19 cellular contexts compared by ENCODE assay signal in genomic region chr5:149108651-149109280, GRCh38. TPM values are rescaled to one million over a fixed set of nuclear protein-coding genes. Genes with fewer than 3 reads are reported as not detected.
DNase-seq lines count a peak whose midpoint lies in the region; ATAC-seq, FAIRE-seq and TF ChIP-seq lines count a peak whose summit lies in the region.
"Had no signal": no experiment of that assay in that cellular context is flagged by ENCODE, and none has a peak within 500 bp of the region (broad histone marks: within the 10 kb centered on the region; RNA-seq: fewer than 3 reads in every experiment).

No MANE protein-coding gene starts in this region.

- no peak for TF ChIP-seq CTCF in bronchial epithelial cell (IDR thresholded peaks at IDR 0.05; ENCODE audit: insufficient read depth, low read length, severe bottlenecking)

- in situ Hi-C loops in GM23248 (cut with MboI): loop anchor here (25.0 kb wide), 2 partner anchors 671 to 921 kb away; no protein-coding TSS in a partner anchor

- 72 to 80% methylated on average over 2 of the region's 2 CpGs for WGBS in GM23248 (ENCODE audit: low coverage in 1 of 2, low lambda C conversion rate in 2 of 2, missing lambda C conversion rate in 2 of 2), 2 experiments

- H3K9me2 ChIP-seq in GM23248 (ENCODE audit: insufficient read depth): no peaks in the 10 kb centered on the region

- H2AFZ ChIP-seq in GM23248: no peak overlapping the region

- H3K27ac ChIP-seq in GM23248 (peak overlapping the region; percentile 18), SJCRH30 (no peak overlapping the region)

- H3K36me3 ChIP-seq in GM23248 (ENCODE audit: low read depth) (no peaks in the 10 kb centered on the region), bronchial epithelial cell (ENCODE audit: control insufficient read depth, insufficient read depth, low read length) (no peaks in the 10 kb centered on the region), SJCRH30 (no peaks in the 10 kb centered on the region)

- H3K4me3 ChIP-seq in GM23248: no peak overlapping the region
- no peak overlapping the region for H3K4me3 ChIP-seq in bronchial epithelial cell (ENCODE audit: low read depth, low read length)
- H3K4me3 ChIP-seq in SJCRH30: no peak overlapping the region

- no peak for ATAC-seq in HG02623 (IDR thresholded peaks at IDR 0.05; ENCODE audit: unreplicated experiment)
- ATAC-seq: HCT116, HepG2 had no signal

- H3K4me1 ChIP-seq in GM23248 (ENCODE audit: insufficient read depth): peaks cover 9% of the 10 kb centered on the region
- no peaks in the 10 kb centered on the region for H3K4me1 ChIP-seq in SJCRH30

- H3K4me2 ChIP-seq in GM23248 (ENCODE audit: unreplicated experiment): no peak overlapping the region

- peak; percentile 65 for DNase-seq in GM23248
- DNase-seq in bronchial epithelial cell (ENCODE audit: low read depth): no peak
- peak; percentile 9 for DNase-seq in kidney tubule cell (ENCODE audit: low spot score)
- no peak for DNase-seq in SJCRH30
- DNase-seq in cerebellar cortex (ENCODE audit: low spot score): no peak
- DNase-seq in amniotic stem cell (lab: John Stamatoyannopoulos, UW): no peak
- DNase-seq: GF-D8, GOT3, KG1, MV-4-11, NCI-H187 treated with DMSO at 0.1 percent for 48 hours, NCI-H345, NCI-H524 treated with DMSO at 0.1 percent for 48 hours, RPMI8226, SHP77 treated with DMSO at 0.1 percent for 48 hours had no signal

- H3K9me3 ChIP-seq in GM23248 (ENCODE audit: low read depth): no peaks in the 10 kb centered on the region
- no peaks in the 10 kb centered on the region for H3K9me3 ChIP-seq in SJCRH30 (replicated peaks)

- H3K9ac ChIP-seq in GM23248: no peak overlapping the region

- peaks cover 15% of the 10 kb centered on the region for H3F3A ChIP-seq in GM23248 (ENCODE audit: insufficient read depth)

- no peaks in the 10 kb centered on the region for H3K79me2 ChIP-seq in GM23248 (ENCODE audit: insufficient read depth)

- no peaks in the 10 kb centered on the region for H4K20me1 ChIP-seq in GM23248 (ENCODE audit: insufficient read depth)

- FAIRE-seq in bronchial epithelial cell (lab: Jason Lieb, UNC): peak; percentile 13
- FAIRE-seq: GM12891, HepG2 had no signal

- no peaks in the 10 kb centered on the region for H3K27me3 ChIP-seq in GM23248 (replicated peaks; ENCODE audit: insufficient read depth)
- no peaks in the 10 kb centered on the region for H3K27me3 ChIP-seq in bronchial epithelial cell (ENCODE audit: control insufficient read depth, insufficient read depth, low read length)
- no peaks in the 10 kb centered on the region for H3K27me3 ChIP-seq in SJCRH30

RNA-seq across cellular contexts. Expression of gene ABLIM3, which starts 32.5 kb away (rescaled TPM):
- total RNA-seq in GM23248 (2014; rRNA removed; shearing (Covaris generic)): 5.6 and 7.9 TPM in 2 replicates
- polyA plus RNA-seq in GM23248 (2016; fragmentation: Nextera tagmentation; extraction: Ambion mirVana): 11.4 and 11.7 TPM in 2 replicates
- total RNA-seq in bronchial epithelial cell: 3.7 and 7.2 TPM in 2 replicates
- 0.10 and 0.33 TPM in 2 replicates for total RNA-seq in SJCRH30 (2014; rRNA removed; shearing (Covaris generic))

RNA-seq across cellular contexts. Expression of gene SH3TC2, which starts 45.9 kb away (rescaled TPM):
- total RNA-seq in GM23248 (2014; rRNA removed; shearing (Covaris generic)): 1.1 and 1.5 TPM in 2 replicates
- 0.22 and 0.88 TPM in 2 replicates for polyA plus RNA-seq in GM23248 (2016; fragmentation: Nextera tagmentation; extraction: Ambion mirVana)
- 4.0 and 4.7 TPM in 2 replicates for total RNA-seq in bronchial epithelial cell
- total RNA-seq in SJCRH30 (2014; rRNA removed; shearing (Covaris generic)): 11.8 and 14.1 TPM in 2 replicates

Comparison
In these comparisons a context has a peak if more than half of its experiments do, and no peak if none do; other contexts are left out.
1. DNase-seq: peak in GM23248 (single experiment) and kidney tubule cell (single experiment); none in bronchial epithelial cell (single experiment), SJCRH30 (0 of 2), cerebellar cortex (single experiment) and amniotic stem cell (single experiment).